ENCODE assay signal across 11 cellular contexts in genomic region chr11:86592047-86592564, GRCh38.
DNase-seq lines count a peak whose midpoint lies in the region; ATAC-seq, FAIRE-seq and TF ChIP-seq lines count a peak whose summit lies in the region.
"Had no signal": no experiment of that assay in that cellular context is flagged by ENCODE, and none has a peak within 500 bp of the region (broad histone marks: within the 10 kb centered on the region; RNA-seq: fewer than 3 reads in every experiment).

No MANE protein-coding gene starts in this region.

- intact Hi-C loops in HCT116 (cut with micrococcal nuclease) (no loop called here), kidney (cut with DNase I) (loop anchor here (10.0 kb wide), 1 partner anchor 127 kb away; no protein-coding TSS in a partner anchor)
- intact Hi-C loops in activated T-helper 1 cell treated with anti-CD3 and anti-CD28 coated beads, Interleukin-12 subunit alpha, Interleukin-12 subunit beta, Interleukin-2, Interleukin-4 antibody, amounts not matched to agents 30 ng/mL and 10 ng/mL and 1 ng/mL, durations not matched to agents 14 hours and 24 hours and 36 hours (cut with micrococcal nuclease), result loop anchor here (2.0 to 5.0 kb wide), 8 partner anchors 17 to 965 kb away; partner anchors contain the start of genes DLG2, HIKESHI and TMEM126B

- H3K4me3 ChIP-seq in AG04449 (ENCODE audit: low read depth, low read length) (no peak overlapping the region), HCT116 (replicated peaks in 1 of 2; ENCODE audit: low read depth in 1 of 2, low read length in 2 of 2) (no peak overlapping the region), kidney (ENCODE audit: low read length in 2 of 2) (no peak overlapping the region), H7 (ENCODE audit: insufficient read depth, low read depth, low read length) (no peak overlapping the region)
- H3K4me3 ChIP-seq: vagina had no signal

- H3K36me3 Mint-ChIP-seq in activated T-helper 1 cell treated with anti-CD3 and anti-CD28 coated beads, Interleukin-12 subunit alpha, Interleukin-12 subunit beta, Interleukin-2, Interleukin-4 antibody, amounts not matched to agents 30 ng/mL and 10 ng/mL and 1 ng/mL, durations not matched to agents 14 hours and 24 hours and 36 hours (ENCODE audit: low read depth), result peaks cover 20% of the 10 kb centered on the region

- no peaks in the 10 kb centered on the region for H3K79me2 ChIP-seq in HCT116 (ENCODE audit: insufficient read depth, low read length)

- TF ChIP-seq POLR2A in HCT116 (IDR thresholded peaks at IDR 0.05; ENCODE audit: borderline replicate concordance, extremely low read depth, insufficient read depth, insufficient read length), result no peak

- H3K27me3 ChIP-seq in HCT116 (ENCODE audit: insufficient read depth, low read length) (no peaks in the 10 kb centered on the region), H7 (ENCODE audit: control insufficient read depth, insufficient read depth, low read length) (no peaks in the 10 kb centered on the region)
- H3K27me3 ChIP-seq: vagina had no signal

- peaks cover 14% of the 10 kb centered on the region for H3K9me3 Mint-ChIP-seq in activated T-helper 1 cell treated with anti-CD3 and anti-CD28 coated beads, Interleukin-12 subunit alpha, Interleukin-12 subunit beta, Interleukin-2, Interleukin-4 antibody, amounts not matched to agents 30 ng/mL and 10 ng/mL and 1 ng/mL, durations not matched to agents 14 hours and 24 hours and 36 hours
- H3K9me3 Mint-ChIP-seq: dendritic cell treated with granulocyte-macrophage colony-stimulating factor and Interleukin-4, amounts not matched to agents 40 ng/mL and 50 ng/mL, for 4 days had no signal

- peak overlapping the region; percentile 34 for H3K4me3 Mint-ChIP-seq in activated T-helper 1 cell treated with anti-CD3 and anti-CD28 coated beads, Interleukin-12 subunit alpha, Interleukin-12 subunit beta, Interleukin-2, Interleukin-4 antibody, amounts not matched to agents 30 ng/mL and 10 ng/mL and 1 ng/mL, durations not matched to agents 14 hours and 24 hours and 36 hours
- H3K4me3 Mint-ChIP-seq: dendritic cell treated with granulocyte-macrophage colony-stimulating factor and Interleukin-4, amounts not matched to agents 40 ng/mL and 50 ng/mL, for 4 days had no signal

- RAD21 ChIA-PET in HCT116 (lab: Charles Lee; ENCODE audit: low non-redundant PET in 1 of 2, low total read pairs in 2 of 2, uncharacterized antibody in 2 of 2, unreplicated experiment in 2 of 2), result no interaction called here

- ATAC-seq in HCT116, result peak; percentile 10; the same call in 1 of the 2 replicates
- no peak for ATAC-seq in HG02938 (IDR thresholded peaks at IDR 0.05; ENCODE audit: unreplicated experiment)
- ATAC-seq in GM18909 (IDR thresholded peaks at IDR 0.05; ENCODE audit: poor library complexity, unreplicated experiment), result no peak

- H3K27me3 Mint-ChIP-seq in activated T-helper 1 cell treated with anti-CD3 and anti-CD28 coated beads, Interleukin-12 subunit alpha, Interleukin-12 subunit beta, Interleukin-2, Interleukin-4 antibody, amounts not matched to agents 30 ng/mL and 10 ng/mL and 1 ng/mL, durations not matched to agents 14 hours and 24 hours and 36 hours (ENCODE audit: insufficient read depth), result no peaks in the 10 kb centered on the region
- H3K27me3 Mint-ChIP-seq: dendritic cell treated with granulocyte-macrophage colony-stimulating factor and Interleukin-4, amounts not matched to agents 40 ng/mL and 50 ng/mL, for 4 days had no signal

- CTCF ChIA-PET in AG04449 (lab: Yijun Ruan, JAX), result interaction anchor here (1.2 to 6.4 kb wide), 3 partner anchors 15 to 44 kb away, joined by 3 to 78 read pairs (median 3); no protein-coding TSS in a partner anchor
- CTCF ChIA-PET in HCT116 (lab: Charles Lee), result interaction anchor here (1.4 to 1.8 kb wide), 3 partner anchors 13 to 20 kb away, joined by 3 to 9 read pairs (median 5); no protein-coding TSS in a partner anchor

- H3K9me2 ChIP-seq in HCT116 (ENCODE audit: insufficient read depth), result no peaks in the 10 kb centered on the region

- peak overlapping the region; percentile 63 for H2AFZ ChIP-seq in HCT116 (ENCODE audit: low read depth, low read length, poor library complexity, severe bottlenecking)

- no peak for FAIRE-seq in kidney (lab: Jason Lieb, UNC)

- H3K9me3 ChIP-seq in HCT116 (ENCODE audit: control insufficient read depth in 1 of 2, insufficient read depth in 1 of 2, low read depth in 1 of 2, low read length in 2 of 2) (no peaks in the 10 kb centered on the region), kidney (ENCODE audit: control insufficient read depth in 1 of 2, low read length in 2 of 2) (no peaks in the 10 kb centered on the region)
- H3K9me3 ChIP-seq: vagina had no signal

- no TSS peak for BruUV-seq in HCT116 (replicated peaks; lab: Mats Ljungman, UMichigan)

- H3K36me3 ChIP-seq in HCT116 (ENCODE audit: control insufficient read depth in 1 of 2, insufficient read depth in 2 of 2, low read length in 2 of 2), result no peaks in the 10 kb centered on the region
- H3K36me3 ChIP-seq in kidney (ENCODE audit: control insufficient read depth in 1 of 2, insufficient read depth in 2 of 2, low read length in 2 of 2), result no peaks in the 10 kb centered on the region
- no peaks in the 10 kb centered on the region for H3K36me3 ChIP-seq in H7 (replicated peaks; ENCODE audit: control insufficient read depth, insufficient read depth, low read length)
- H3K36me3 ChIP-seq: vagina had no signal

- H3K4me1 ChIP-seq in HCT116 (ENCODE audit: control insufficient read depth in 1 of 2, insufficient read depth in 2 of 2, low read length in 2 of 2) (peaks cover 12 to 47% of the 10 kb centered on the region in 2 experiments), kidney (ENCODE audit: control insufficient read depth in 1 of 2, insufficient read depth in 1 of 2, low read depth in 1 of 2, low read length in 2 of 2) (peaks cover 13 to 20% of the 10 kb centered on the region in 2 donors)

- DNase-seq in AG04449 (ENCODE audit: low read depth, low spot score) (peak; percentile 46), HCT116 (ENCODE audit: low read depth, low spot score) (no peak), kidney (no peak), H7 (no peak), mesenteric fat pad (ENCODE audit: low spot score) (no peak)
- DNase-seq in activated T-helper 1 cell treated with anti-CD3 and anti-CD28 coated beads, Interleukin-12 subunit alpha, Interleukin-12 subunit beta, Interleukin-2, Interleukin-4 antibody, amounts not matched to agents 30 ng/mL and 10 ng/mL and 1 ng/mL, durations not matched to agents 14 hours and 24 hours and 36 hours (ENCODE audit: low spot score), result no peak
- DNase-seq: DMS 273 treated with DMSO at 0.1 percent for 48 hours had no signal

- peaks cover 61% of the 10 kb centered on the region for H3K4me1 Mint-ChIP-seq in activated T-helper 1 cell treated with anti-CD3 and anti-CD28 coated beads, Interleukin-12 subunit alpha, Interleukin-12 subunit beta, Interleukin-2, Interleukin-4 antibody, amounts not matched to agents 30 ng/mL and 10 ng/mL and 1 ng/mL, durations not matched to agents 14 hours and 24 hours and 36 hours (ENCODE audit: low read depth)

- H3K27ac Mint-ChIP-seq in activated T-helper 1 cell treated with anti-CD3 and anti-CD28 coated beads, Interleukin-12 subunit alpha, Interleukin-12 subunit beta, Interleukin-2, Interleukin-4 antibody, amounts not matched to agents 30 ng/mL and 10 ng/mL and 1 ng/mL, durations not matched to agents 14 hours and 24 hours and 36 hours, result peak overlapping the region; percentile 93
- H3K27ac Mint-ChIP-seq: dendritic cell treated with granulocyte-macrophage colony-stimulating factor and Interleukin-4, amounts not matched to agents 40 ng/mL and 50 ng/mL, for 4 days had no signal

- peak overlapping the region; percentile 62 for H3K4me2 ChIP-seq in HCT116 (ENCODE audit: low read length)

- POLR2A ChIA-PET in AG04449 (lab: Yijun Ruan, JAX), result no interaction called here
- POLR2A ChIA-PET in HCT116 (lab: Charles Lee), result no interaction called here

- H3K27ac ChIP-seq in HCT116 (ENCODE audit: low read depth, low read length) (peak overlapping the region; percentile 34; the same call in 1 of the 2 replicates), kidney (ENCODE audit: low read depth in 2 of 2, low read length in 2 of 2) (peak overlapping the region; percentile 16 to 37)
- H3K27ac ChIP-seq: vagina had no signal

- H3K9ac ChIP-seq in HCT116 (ENCODE audit: low read length) (peak overlapping the region; percentile 30; the same call in 1 of the 2 replicates), kidney (ENCODE audit: low read length in 2 of 2) (peak overlapping the region in 1 of 2 donors; percentile 1)

- no peak for TF ChIP-seq RAD21 in HCT116 (IDR thresholded peaks at IDR 0.05; ENCODE audit: low read depth)

- H4K20me1 ChIP-seq in HCT116 (ENCODE audit: insufficient read depth), result no peaks in the 10 kb centered on the region

- TF ChIP-seq CTCF in AG04449 (IDR thresholded peaks at IDR 0.05; ENCODE audit: insufficient read depth, low read length, missing control alignments), result no peak
- TF ChIP-seq CTCF in HCT116 (IDR thresholded peaks at IDR 0.05 in 2 of 3, conservative IDR thresholded peaks at IDR 0.05 in 1 of 3; ENCODE audit: borderline replicate concordance in 1 of 3, insufficient read depth in 1 of 3, low read depth in 2 of 3, low read length in 2 of 3), result no peak
- TF ChIP-seq CTCF in kidney (IDR thresholded peaks at IDR 0.05; ENCODE audit: borderline replicate concordance, extremely low read depth, insufficient read depth), result no peak

TF ChIP-seq in HCT116, 20 proteins besides CTCF, POLR2A, EP300 and RAD21 (continues in another document):
- TF ChIP-seq CEBPB (IDR thresholded peaks at IDR 0.05; ENCODE audit: low read depth), result no peak
